22 cellular contexts compared by ENCODE assay signal in genomic region chr7:154177584-154177983, GRCh38.
DNase-seq lines count a peak whose midpoint lies in the region; ATAC-seq, FAIRE-seq and TF ChIP-seq lines count a peak whose summit lies in the region.
"Had no signal": no experiment of that assay in that cellular context is flagged by ENCODE, and none has a peak within 500 bp of the region (broad histone marks: within the 10 kb centered on the region; RNA-seq: fewer than 3 reads in every experiment).

No MANE protein-coding gene starts in this region.

- 10% methylated on average over 7 of the region's 7 CpGs for WGBS in HepG2 (ENCODE audit: low lambda C conversion rate)
- 70% methylated on average over 7 of the region's 7 CpGs for WGBS in right lobe of liver (ENCODE audit: insufficient coverage, low coverage, low lambda C conversion rate, missing lambda C conversion rate)
- 0% methylated on average over 7 of the region's 7 CpGs for WGBS in K562 (ENCODE audit: insufficient coverage, low coverage, missing lambda C conversion rate)

- H3K79me2 ChIP-seq in HepG2 (ENCODE audit: insufficient read depth, low read length) = no peaks in the 10 kb centered on the region
- H3K79me2 ChIP-seq in K562 (ENCODE audit: control insufficient read depth, insufficient read depth, low read length) = no peaks in the 10 kb centered on the region
- no peaks in the 10 kb centered on the region for H3K79me2 ChIP-seq in osteoblast (ENCODE audit: insufficient read depth, low read length)

- no peak overlapping the region for H2AFZ ChIP-seq in HepG2 (ENCODE audit: low read length)
- no peak overlapping the region for H2AFZ ChIP-seq in K562 (ENCODE audit: low read depth, low read length)
- H2AFZ ChIP-seq in osteoblast (ENCODE audit: low read length) = no peak overlapping the region

- H3K9me3 ChIP-seq in HepG2 (ENCODE audit: low read length) = no peaks in the 10 kb centered on the region
- no peaks in the 10 kb centered on the region for H3K9me3 ChIP-seq in right lobe of liver
- no peaks in the 10 kb centered on the region for H3K9me3 ChIP-seq in K562 (replicated peaks; ENCODE audit: control insufficient read depth, insufficient read depth, low read depth, low read length)
- H3K9me3 ChIP-seq in osteoblast (ENCODE audit: low read depth, low read length) = no peaks in the 10 kb centered on the region
- H3K9me3 ChIP-seq: BE2C had no signal

- CTCF ChIA-PET in HepG2 (lab: Yijun Ruan, JAX; ENCODE audit: low intra/inter-chr PET ratio, low total read pairs) (no interaction called here), K562 (lab: Yijun Ruan, JAX; ENCODE audit: low intra/inter-chr PET ratio) (no interaction called here)

- in situ Hi-C loops in HepG2 (cut with HindIII; ENCODE audit: extremely low pct_ligation_motif_present, low pct_unique_long_range_greater_than_20kb) = no loop called here
- in situ Hi-C loops in K562 (cut with MboI) = no loop called here

- intact Hi-C loops in HepG2 (cut with micrococcal nuclease; ENCODE audit: unreplicated experiment) = no loop called here
- intact Hi-C loops in right lobe of liver (cut with DNase I) = no loop called here
- intact Hi-C loops in K562 (cut with micrococcal nuclease) = no loop called here

- TF ChIP-seq EP300 in HepG2 (IDR thresholded peaks at IDR 0.05; ENCODE audit: low read depth in 2 of 2, low read length in 2 of 2) (no peak), HepG2 (CRISPR knock-in tag; IDR thresholded peaks at IDR 0.05; ENCODE audit: borderline replicate concordance) (no peak), K562 (IDR thresholded peaks at IDR 0.05; ENCODE audit: low read length) (no peak)

- TF ChIP-seq RAD21 in HepG2 (CRISPR knock-in tag; IDR thresholded peaks at IDR 0.05) (no peak), K562 (CRISPR knock-in tag; conservative IDR thresholded peaks at IDR 0.05 in 1 of 2, IDR thresholded peaks at IDR 0.05 in 1 of 2) (no peak)

- DNase-seq in HepG2 (ENCODE audit: low spot score) (no peak), right lobe of liver (no peak), K562 (ENCODE audit: extremely low read depth in 1 of 4, low spot score in 3 of 4) (no peak), osteoblast (ENCODE audit: insufficient read length, low spot score, missing footprints) (peak; percentile 43), DMS153 treated with DMSO at 0.1 percent for 48 hours (lab: John Stamatoyannopoulos, UW; ENCODE audit: unreplicated experiment) (no peak), 8988T (no peak)
- DNase-seq: ACHN; BE2C; C1 segment of cervical spinal cord; CD4-positive, alpha-beta memory T cell; CD4-positive, CD25-positive, alpha-beta regulatory T cell; CD8-positive, alpha-beta memory T cell; COR-L47; DMS 273 treated with DMSO at 0.1 percent for 48 hours; DMS153; DMS79 treated with DMSO at 0.1 percent for 48 hours; GF-D8 had no signal

- no peaks in the 10 kb centered on the region for H3K36me3 ChIP-seq in HepG2 (replicated peaks in 1 of 2; ENCODE audit: control insufficient read depth in 1 of 2, insufficient read depth in 2 of 2, low read length in 2 of 2)
- H3K36me3 ChIP-seq in right lobe of liver = no peaks in the 10 kb centered on the region
- no peaks in the 10 kb centered on the region for H3K36me3 ChIP-seq in K562 (ENCODE audit: control insufficient read depth, insufficient read depth, low read length)
- no peaks in the 10 kb centered on the region for H3K36me3 ChIP-seq in osteoblast (ENCODE audit: insufficient read depth, low read length)

- ATAC-seq in HepG2 (no peak), right lobe of liver (no peak), K562 (no peak)

- no peaks in the 10 kb centered on the region for H3K9me1 ChIP-seq in K562 (ENCODE audit: control insufficient read depth, insufficient read depth, low read length)

- TF ChIP-seq CTCF in HepG2 (CRISPR knock-in tag; IDR thresholded peaks at IDR 0.05) (no peak), right lobe of liver (IDR thresholded peaks at IDR 0.05) (no peak), K562 (IDR thresholded peaks at IDR 0.05 in 2 of 3, conservative IDR thresholded peaks at IDR 0.05 in 1 of 3; ENCODE audit: insufficient read depth in 2 of 3, low read depth in 1 of 3, low read length in 3 of 3) (no peak), osteoblast (IDR thresholded peaks at IDR 0.05; ENCODE audit: extremely low read depth, low read depth, low read length) (no peak)

- FAIRE-seq in HepG2 (lab: Jason Lieb, UNC) (no peak), K562 (lab: Jason Lieb, UNC) (no peak)
- FAIRE-seq: A204.1, G401.6, GM12891, GM19239 had no signal

- no peak overlapping the region for H3K4me3 ChIP-seq in HepG2 (replicated peaks in 1 of 3; ENCODE audit: insufficient read depth in 1 of 3, low read depth in 2 of 3, low read length in 3 of 3)
- H3K4me3 ChIP-seq in right lobe of liver = no peak overlapping the region
- H3K4me3 ChIP-seq in K562 = no peak overlapping the region
- no peak overlapping the region for H3K4me3 ChIP-seq in osteoblast (ENCODE audit: insufficient read depth, low read length)

- no peaks in the 10 kb centered on the region for H3K4me1 ChIP-seq in HepG2 (ENCODE audit: insufficient read depth, low read length)
- H3K4me1 ChIP-seq in right lobe of liver = no peaks in the 10 kb centered on the region
- no peaks in the 10 kb centered on the region for H3K4me1 ChIP-seq in K562 (replicated peaks in 1 of 2; ENCODE audit: control insufficient read depth in 2 of 2, insufficient read depth in 2 of 2, low read length in 2 of 2)
- no peaks in the 10 kb centered on the region for H3K4me1 ChIP-seq in osteoblast (ENCODE audit: insufficient read depth, low read length)

- H3K9ac ChIP-seq in HepG2 (ENCODE audit: insufficient read depth, low read depth, low read length) (no peak overlapping the region), K562 (ENCODE audit: insufficient read depth in 1 of 2, low read depth in 2 of 2, low read length in 2 of 2) (no peak overlapping the region)

- H3K27ac ChIP-seq in HepG2 (ENCODE audit: extremely low read length, insufficient read depth, low read length) = no peak overlapping the region
- H3K27ac ChIP-seq in right lobe of liver = no peak overlapping the region
- H3K27ac ChIP-seq in K562 (ENCODE audit: extremely low read depth, low read depth, low read length) = no peak overlapping the region
- no peak overlapping the region for H3K27ac ChIP-seq in osteoblast (ENCODE audit: low read depth, low read length)
- H3K27ac ChIP-seq: 22Rv1 had no signal

- BruUV-seq in HepG2 (replicated peaks; lab: Mats Ljungman, UMichigan) (no TSS peak), K562 (replicated peaks; lab: Mats Ljungman, UMichigan) (no TSS peak)

- H3K27me3 ChIP-seq in HepG2 (ENCODE audit: control insufficient read depth in 1 of 2, insufficient read depth in 2 of 2, low read length in 2 of 2) (peaks cover 0 to under 1% of the 10 kb centered on the region in 2 experiments; a peak in 1 of 5 replicates), right lobe of liver (no peaks in the 10 kb centered on the region), K562 (ENCODE audit: control insufficient read depth in 2 of 2, insufficient read depth in 2 of 2, low read length in 2 of 2) (peaks cover 3 to 5% of the 10 kb centered on the region in 2 experiments; a peak in 3 of 5 replicates), osteoblast (ENCODE audit: insufficient read depth, low read length) (no peaks in the 10 kb centered on the region)
- H3K27me3 ChIP-seq: BE2C had no signal

- no peaks in the 10 kb centered on the region for H4K20me1 ChIP-seq in HepG2 (ENCODE audit: insufficient read depth, low read length)
- H4K20me1 ChIP-seq in K562 (replicated peaks; ENCODE audit: control insufficient read depth, insufficient read depth, low read length) = no peaks in the 10 kb centered on the region
- no peaks in the 10 kb centered on the region for H4K20me1 ChIP-seq in osteoblast (ENCODE audit: insufficient read depth, low read length)

- TF ChIP-seq POLR2A in HepG2 (IDR thresholded peaks at IDR 0.05; ENCODE audit: insufficient read depth in 1 of 2, low read depth in 2 of 2, low read length in 2 of 2) (no peak), right lobe of liver (IDR thresholded peaks at IDR 0.05) (no peak), K562 (conservative IDR thresholded peaks at IDR 0.05) (no peak)

- H3K4me2 ChIP-seq in HepG2 (ENCODE audit: low read depth, low read length) (no peak overlapping the region), K562 (ENCODE audit: insufficient read depth, low read length) (no peak overlapping the region), osteoblast (ENCODE audit: insufficient read depth, low read length) (no peak overlapping the region)

- POLR2A ChIA-PET in HepG2 (lab: Yijun Ruan, JAX) = no interaction called here
- POLR2A ChIA-PET in K562 (lab: Yijun Ruan, JAX) = no interaction called here

TF ChIP-seq in HepG2, 621 proteins besides CTCF, POLR2A, EP300 and RAD21:
- TF ChIP-seq GZF1 (CRISPR knock-in tag; IDR thresholded peaks at IDR 0.05) = peak; percentile 95; the same call in 1 of the 2 replicates
- no peak for TF ChIP-seq NR2F1 (CRISPR knock-in tag; IDR thresholded peaks at IDR 0.05)

TF ChIP-seq in K562, 482 proteins besides CTCF, POLR2A, EP300 and RAD21 (continues in another document):
- TF ChIP-seq ZNF583 (CRISPR knock-in tag; IDR thresholded peaks at IDR 0.05) (no peak), NONO (IDR thresholded peaks at IDR 0.05; ENCODE audit: low read depth in 2 of 2, low read length in 1 of 2) (no peak)
